ENCODE assay signal across 24 cellular contexts in genomic region chr12:117067638-117068037, GRCh38. TPM values are rescaled to one million over a fixed set of nuclear protein-coding genes. Genes with fewer than 3 reads are reported as not detected.
"Had no signal": no experiment of that assay in that cellular context is flagged by ENCODE, and none has a peak within 500 bp of the region (broad histone marks: within the 10 kb centered on the region; RNA-seq: fewer than 3 reads in every experiment).

No MANE protein-coding gene starts in this region.

- ATAC-seq: activated CD8-positive, alpha-beta memory T cell treated with anti-CD3 and anti-CD28 coated beads, Interleukin-2, amount 10 ng/mL, durations not matched to agents 7 days and 5 days; activated CD8-positive, alpha-beta T cell treated with anti-CD3 and anti-CD28 coated beads for 36 hours; activated naive CD8-positive, alpha-beta T cell treated with anti-CD3 and anti-CD28 coated beads, Interleukin-2, amount 50 U/mL, for 24 hours; left lobe of liver; naive thymus-derived CD4-positive, alpha-beta T cell; stimulated activated naive B cell treated with anti-CD40 and anti-IgM and Interleukin-4, amounts not matched to agents 10 μg/mL and 1 μg/mL and 100 μg/mL, for 72 hours had no signal

- DNase-seq: activated CD4-positive, alpha-beta T cell treated with anti-CD3 and anti-CD28 coated beads, Interleukin-2, amount 10 ng/mL, durations not matched to agents 7 days and 5 days; activated CD4-positive, CD25-positive, alpha-beta regulatory T cell treated with anti-CD3 and anti-CD28 coated beads, Interleukin-2, amount 50 U/mL, for 72 hours; activated CD8-positive, alpha-beta memory T cell treated with anti-CD3 and anti-CD28 coated beads, Interleukin-2, amount 10 ng/mL, durations not matched to agents 7 days and 5 days; activated CD8-positive, alpha-beta T cell treated with anti-CD3 and anti-CD28 coated beads for 36 hours; activated effector memory CD4-positive, alpha-beta T cell treated with anti-CD3 and anti-CD28 coated beads, Interleukin-2, amount 50 U/mL, for 16 hours; activated naive CD4-positive, alpha-beta T cell treated with anti-CD3 and anti-CD28 coated beads, Interleukin-2, amount 50 U/mL, for 16 hours; activated naive CD8-positive, alpha-beta T cell treated with anti-CD3 and anti-CD28 coated beads, Interleukin-2, amount 50 U/mL, for 24 hours; activated T-cell treated with anti-CD3 and anti-CD28 coated beads for 4 hours; effector CD4-positive, alpha-beta T cell; kidney; naive thymus-derived CD4-positive, alpha-beta T cell; stimulated activated CD4-positive, alpha-beta T cell treated with anti-CD3 and anti-CD28 coated beads, Interleukin-2, amount 100 ng/mL, for 48 hours; stimulated activated CD8-positive, alpha-beta memory T cell treated with anti-CD3 and anti-CD28 coated beads, Interleukin-4, amount 100 ng/mL, for 48 hours; stimulated activated naive B cell treated with anti-CD40 and anti-IgM and Interleukin-4, amounts not matched to agents 10 μg/mL and 1 μg/mL and 100 μg/mL, for 72 hours; testis; trophoblast cell; uterus; WERI-Rb-1 had no signal

- H3K9me3 Mint-ChIP-seq: activated CD4-positive, alpha-beta T cell treated with anti-CD3 and anti-CD28 coated beads, Interleukin-2, amount 10 ng/mL, durations not matched to agents 7 days and 5 days; activated CD8-positive, alpha-beta T cell treated with anti-CD3 and anti-CD28 coated beads for 36 hours; activated naive CD8-positive, alpha-beta T cell treated with anti-CD3 and anti-CD28 coated beads, Interleukin-2, amount 50 U/mL, for 24 hours; dendritic cell treated with granulocyte-macrophage colony-stimulating factor and Interleukin-4, amounts not matched to agents 40 ng/mL and 50 ng/mL, for 4 days; naive thymus-derived CD4-positive, alpha-beta T cell; neural crest cell; stimulated activated naive B cell treated with anti-CD40 and anti-IgM and Interleukin-4, amounts not matched to agents 10 μg/mL and 1 μg/mL and 100 μg/mL, for 72 hours had no signal

- H3K36me3 ChIP-seq: uterus, WERI-Rb-1 had no signal

- H3K4me1 ChIP-seq: testis, uterus had no signal

- H3K27ac ChIP-seq: testis, uterus, WERI-Rb-1 had no signal

- H3K9me3 ChIP-seq: testis, uterus had no signal

- FAIRE-seq: endometrium, kidney had no signal

- H3K36me3 Mint-ChIP-seq: stimulated activated naive B cell treated with anti-CD40 and anti-IgM and Interleukin-4, amounts not matched to agents 10 μg/mL and 1 μg/mL and 100 μg/mL, for 72 hours had no signal

- H3K4me3 ChIP-seq: testis, uterus had no signal

- H3K27me3 ChIP-seq: testis, uterus had no signal

- H3K4me3 Mint-ChIP-seq: activated CD4-positive, alpha-beta T cell treated with anti-CD3 and anti-CD28 coated beads, Interleukin-2, amount 10 ng/mL, durations not matched to agents 7 days and 5 days; activated CD8-positive, alpha-beta memory T cell treated with anti-CD3 and anti-CD28 coated beads, Interleukin-2, amount 10 ng/mL, durations not matched to agents 7 days and 5 days; activated CD8-positive, alpha-beta T cell treated with anti-CD3 and anti-CD28 coated beads for 36 hours; activated naive CD8-positive, alpha-beta T cell treated with anti-CD3 and anti-CD28 coated beads, Interleukin-2, amount 50 U/mL, for 24 hours; dendritic cell treated with granulocyte-macrophage colony-stimulating factor and Interleukin-4, amounts not matched to agents 40 ng/mL and 50 ng/mL, for 4 days; naive thymus-derived CD4-positive, alpha-beta T cell; neural crest cell; stimulated activated naive B cell treated with anti-CD40 and anti-IgM and Interleukin-4, amounts not matched to agents 10 μg/mL and 1 μg/mL and 100 μg/mL, for 72 hours had no signal

- H3K27ac Mint-ChIP-seq: activated CD4-positive, alpha-beta T cell treated with anti-CD3 and anti-CD28 coated beads, Interleukin-2, amount 10 ng/mL, durations not matched to agents 7 days and 5 days; activated CD8-positive, alpha-beta memory T cell treated with anti-CD3 and anti-CD28 coated beads, Interleukin-2, amount 10 ng/mL, durations not matched to agents 7 days and 5 days; activated CD8-positive, alpha-beta T cell treated with anti-CD3 and anti-CD28 coated beads for 36 hours; activated naive CD8-positive, alpha-beta T cell treated with anti-CD3 and anti-CD28 coated beads, Interleukin-2, amount 50 U/mL, for 24 hours; dendritic cell treated with granulocyte-macrophage colony-stimulating factor and Interleukin-4, amounts not matched to agents 40 ng/mL and 50 ng/mL, for 4 days; naive thymus-derived CD4-positive, alpha-beta T cell; stimulated activated naive B cell treated with anti-CD40 and anti-IgM and Interleukin-4, amounts not matched to agents 10 μg/mL and 1 μg/mL and 100 μg/mL, for 72 hours had no signal

- H3K27me3 Mint-ChIP-seq: activated CD4-positive, alpha-beta T cell treated with anti-CD3 and anti-CD28 coated beads, Interleukin-2, amount 10 ng/mL, durations not matched to agents 7 days and 5 days; activated CD8-positive, alpha-beta memory T cell treated with anti-CD3 and anti-CD28 coated beads, Interleukin-2, amount 10 ng/mL, durations not matched to agents 7 days and 5 days; activated CD8-positive, alpha-beta T cell treated with anti-CD3 and anti-CD28 coated beads for 36 hours; activated naive CD8-positive, alpha-beta T cell treated with anti-CD3 and anti-CD28 coated beads, Interleukin-2, amount 50 U/mL, for 24 hours; dendritic cell treated with granulocyte-macrophage colony-stimulating factor and Interleukin-4, amounts not matched to agents 40 ng/mL and 50 ng/mL, for 4 days; naive thymus-derived CD4-positive, alpha-beta T cell had no signal

RNA-seq across cellular contexts. Expression of gene TESC, which starts 31.6 kb away (rescaled TPM):
- total RNA-seq: chondrocyte, fibroblast of villous mesenchyme had no signal
